In the genomic region with DNA sequence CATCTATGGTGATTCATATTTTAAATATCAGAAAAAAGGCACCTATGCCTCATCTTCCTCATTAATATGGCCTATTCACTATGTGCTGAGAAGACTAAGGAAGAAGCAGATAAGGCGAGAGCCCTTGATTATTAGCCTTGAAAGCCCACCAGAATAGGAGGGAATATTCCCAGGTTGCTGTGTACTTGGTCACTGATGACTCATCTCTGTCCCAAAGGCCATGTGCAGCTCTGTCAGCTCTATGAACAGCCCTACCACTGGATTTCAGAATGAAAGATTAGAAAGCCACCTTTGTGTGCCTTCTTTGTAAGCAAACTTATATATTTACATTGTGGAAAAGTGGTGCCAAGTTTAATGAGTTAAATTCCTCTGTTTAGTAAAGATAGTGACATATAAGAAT, we compare ENCODE assay signal across 12 cellular contexts.
A peak's percentile ranks its signal among the peaks of the same experiment; 100 is the strongest.
DNase-seq lines count a peak whose midpoint lies in the region; ATAC-seq and TF ChIP-seq lines count a peak whose summit lies in the region.
"Had no signal": no experiment of that assay in that cellular context is flagged by ENCODE, and none has a peak within 500 bp of the region (broad histone marks: within the 10 kb centered on the region; RNA-seq: fewer than 3 reads in every experiment).

No MANE protein-coding gene starts in this region.

- H3K9me3 Mint-ChIP-seq in stimulated activated naive CD8-positive, alpha-beta T cell treated with anti-CD3 and anti-CD28 coated beads, Interleukin-15, Interleukin-2, amounts not matched to agents 100 ng/mL and 50 ng/mL, for 24 hours, result peaks cover 5% of the 10 kb centered on the region
- H3K9me3 Mint-ChIP-seq in GM23338, result no peaks in the 10 kb centered on the region

- no peaks in the 10 kb centered on the region for H3F3A ChIP-seq in GM23338 (replicated peaks; ENCODE audit: low read depth)

- no peaks in the 10 kb centered on the region for H3K36me3 ChIP-seq in GM23338 (ENCODE audit: insufficient read depth)
- H3K36me3 ChIP-seq: ascending aorta, MG63 had no signal

- H3K27ac Mint-ChIP-seq in stimulated activated naive CD8-positive, alpha-beta T cell treated with anti-CD3 and anti-CD28 coated beads, Interleukin-15, Interleukin-2, amounts not matched to agents 100 ng/mL and 50 ng/mL, for 24 hours, result peak overlapping the region; percentile 19
- H3K27ac Mint-ChIP-seq in GM23338, result no peak overlapping the region
- H3K27ac Mint-ChIP-seq: naive B cell had no signal

- ATAC-seq in stimulated activated naive CD8-positive, alpha-beta T cell treated with anti-CD3 and anti-CD28 coated beads, Interleukin-15, Interleukin-2, amounts not matched to agents 100 U/mL and 50 U/mL, for 24 hours, result no peak
- ATAC-seq in HG03095 (IDR thresholded peaks at IDR 0.05; ENCODE audit: unreplicated experiment) (peak; percentile 36), HG03457 (IDR thresholded peaks at IDR 0.05; ENCODE audit: unreplicated experiment) (no peak), left cardiac atrium (no peak), GM23338 (no peak)

- H3K4me2 ChIP-seq in GM23338, result no peak overlapping the region

- H3K27me3 ChIP-seq in GM23338 (ENCODE audit: insufficient read depth), result no peaks in the 10 kb centered on the region
- H3K27me3 ChIP-seq: ascending aorta, MG63 had no signal

- no peak overlapping the region for H2AFZ ChIP-seq in GM23338

- TF ChIP-seq CTCF in GM23338 (conservative IDR thresholded peaks at IDR 0.05; ENCODE audit: low read depth in 2 of 2), result no peak

- H3K36me3 Mint-ChIP-seq in stimulated activated naive CD8-positive, alpha-beta T cell treated with anti-CD3 and anti-CD28 coated beads, Interleukin-15, Interleukin-2, amounts not matched to agents 100 ng/mL and 50 ng/mL, for 24 hours (ENCODE audit: low read depth), result no peaks in the 10 kb centered on the region
- no peaks in the 10 kb centered on the region for H3K36me3 Mint-ChIP-seq in GM23338 (ENCODE audit: low read depth)
- H3K36me3 Mint-ChIP-seq: naive B cell had no signal

- no peaks in the 10 kb centered on the region for H4K20me1 ChIP-seq in GM23338 (replicated peaks; ENCODE audit: insufficient read depth)

- intact Hi-C loops in left cardiac atrium (cut with DNase I), result no loop called here

- H3K4me1 ChIP-seq in GM23338 (ENCODE audit: insufficient read depth), result no peaks in the 10 kb centered on the region
- H3K4me1 ChIP-seq: ascending aorta had no signal

- H3K4me1 Mint-ChIP-seq in stimulated activated naive CD8-positive, alpha-beta T cell treated with anti-CD3 and anti-CD28 coated beads, Interleukin-15, Interleukin-2, amounts not matched to agents 100 ng/mL and 50 ng/mL, for 24 hours (ENCODE audit: low read depth), result peaks cover 41% of the 10 kb centered on the region
- no peaks in the 10 kb centered on the region for H3K4me1 Mint-ChIP-seq in GM23338

- no peaks in the 10 kb centered on the region for H3K79me2 ChIP-seq in GM23338 (replicated peaks; ENCODE audit: insufficient read depth)

- no peaks in the 10 kb centered on the region for H3K27me3 Mint-ChIP-seq in stimulated activated naive CD8-positive, alpha-beta T cell treated with anti-CD3 and anti-CD28 coated beads, Interleukin-15, Interleukin-2, amounts not matched to agents 100 ng/mL and 50 ng/mL, for 24 hours
- peaks cover 2% of the 10 kb centered on the region for H3K27me3 Mint-ChIP-seq in GM23338 (ENCODE audit: insufficient read depth, low read depth, poor library complexity)
- H3K27me3 Mint-ChIP-seq: naive B cell had no signal

- no peak overlapping the region for H3K4me3 ChIP-seq in GM23338
- H3K4me3 ChIP-seq: ascending aorta, MG63 had no signal

- no peak overlapping the region for H3K27ac ChIP-seq in GM23338 (ENCODE audit: low read depth)
- H3K27ac ChIP-seq: ascending aorta had no signal

- no peak overlapping the region for H3K4me3 Mint-ChIP-seq in stimulated activated naive CD8-positive, alpha-beta T cell treated with anti-CD3 and anti-CD28 coated beads, Interleukin-15, Interleukin-2, amounts not matched to agents 100 ng/mL and 50 ng/mL, for 24 hours
- no peak overlapping the region for H3K4me3 Mint-ChIP-seq in GM23338

- DNase-seq in stimulated activated naive CD8-positive, alpha-beta T cell treated with anti-CD3 and anti-CD28 coated beads, Interleukin-15, Interleukin-2, amounts not matched to agents 100 U/mL and 50 U/mL, for 24 hours, result no peak
- DNase-seq in astrocyte of the hippocampus (ENCODE audit: low read depth, low spot score) (peak; percentile 27), left cardiac atrium (no peak), GM23338 (ENCODE audit: low spot score) (no peak), cortex of kidney (lab: John Stamatoyannopoulos, UW) (no peak)
- DNase-seq: GF-D8, MG63, naive B cell had no signal

- H3K9me2 ChIP-seq in GM23338 (ENCODE audit: insufficient read depth), result 0 out of 2 replicates have a peak, but pooled peaks cover 9% of the 10 kb centered on the region

TF ChIP-seq in GM23338, 12 proteins besides CTCF, POLR2A, EP300 and RAD21 (continues in another document):
- TF ChIP-seq STAT1 (IDR thresholded peaks at IDR 0.05; ENCODE audit: unreplicated experiment) (no peak), EZH2 (IDR thresholded peaks at IDR 0.05; ENCODE audit: low read depth, unreplicated experiment) (no peak), ZNF114 (CRISPR knock-in tag; IDR thresholded peaks at IDR 0.05) (no peak), POLR2AphosphoS5 (IDR thresholded peaks at IDR 0.05; ENCODE audit: low read depth) (no peak), ZNF331 (CRISPR knock-in tag; IDR thresholded peaks at IDR 0.05; ENCODE audit: low read depth) (no peak), NANOG (IDR thresholded peaks at IDR 0.05; ENCODE audit: borderline replicate concordance) (no peak), EZH2phosphoT487 (IDR thresholded peaks at IDR 0.05; ENCODE audit: unreplicated experiment) (no peak), CREB1 (CRISPR knock-in tag; IDR thresholded peaks at IDR 0.05; ENCODE audit: low read depth) (no peak), JUNB (IDR thresholded peaks at IDR 0.05; ENCODE audit: unreplicated experiment) (no peak)
- TF ChIP-seq, protein P1, sequence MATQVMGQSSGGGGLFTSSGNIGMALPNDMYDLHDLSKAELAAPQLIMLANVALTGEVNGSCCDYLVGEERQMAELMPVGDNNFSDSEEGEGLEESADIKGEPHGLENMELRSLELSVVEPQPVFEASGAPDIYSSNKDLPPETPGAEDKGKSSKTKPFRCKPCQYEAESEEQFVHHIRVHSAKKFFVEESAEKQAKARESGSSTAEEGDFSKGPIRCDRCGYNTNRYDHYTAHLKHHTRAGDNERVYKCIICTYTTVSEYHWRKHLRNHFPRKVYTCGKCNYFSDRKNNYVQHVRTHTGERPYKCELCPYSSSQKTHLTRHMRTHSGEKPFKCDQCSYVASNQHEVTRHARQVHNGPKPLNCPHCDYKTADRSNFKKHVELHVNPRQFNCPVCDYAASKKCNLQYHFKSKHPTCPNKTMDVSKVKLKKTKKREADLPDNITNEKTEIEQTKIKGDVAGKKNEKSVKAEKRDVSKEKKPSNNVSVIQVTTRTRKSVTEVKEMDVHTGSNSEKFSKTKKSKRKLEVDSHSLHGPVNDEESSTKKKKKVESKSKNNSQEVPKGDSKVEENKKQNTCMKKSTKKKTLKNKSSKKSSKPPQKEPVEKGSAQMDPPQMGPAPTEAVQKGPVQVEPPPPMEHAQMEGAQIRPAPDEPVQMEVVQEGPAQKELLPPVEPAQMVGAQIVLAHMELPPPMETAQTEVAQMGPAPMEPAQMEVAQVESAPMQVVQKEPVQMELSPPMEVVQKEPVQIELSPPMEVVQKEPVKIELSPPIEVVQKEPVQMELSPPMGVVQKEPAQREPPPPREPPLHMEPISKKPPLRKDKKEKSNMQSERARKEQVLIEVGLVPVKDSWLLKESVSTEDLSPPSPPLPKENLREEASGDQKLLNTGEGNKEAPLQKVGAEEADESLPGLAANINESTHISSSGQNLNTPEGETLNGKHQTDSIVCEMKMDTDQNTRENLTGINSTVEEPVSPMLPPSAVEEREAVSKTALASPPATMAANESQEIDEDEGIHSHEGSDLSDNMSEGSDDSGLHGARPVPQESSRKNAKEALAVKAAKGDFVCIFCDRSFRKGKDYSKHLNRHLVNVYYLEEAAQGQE (IDR thresholded peaks at IDR 0.05; ENCODE audit: unreplicated experiment), result no peak
